ENCODE assay signal across 9 cellular contexts in the genomic region with DNA sequence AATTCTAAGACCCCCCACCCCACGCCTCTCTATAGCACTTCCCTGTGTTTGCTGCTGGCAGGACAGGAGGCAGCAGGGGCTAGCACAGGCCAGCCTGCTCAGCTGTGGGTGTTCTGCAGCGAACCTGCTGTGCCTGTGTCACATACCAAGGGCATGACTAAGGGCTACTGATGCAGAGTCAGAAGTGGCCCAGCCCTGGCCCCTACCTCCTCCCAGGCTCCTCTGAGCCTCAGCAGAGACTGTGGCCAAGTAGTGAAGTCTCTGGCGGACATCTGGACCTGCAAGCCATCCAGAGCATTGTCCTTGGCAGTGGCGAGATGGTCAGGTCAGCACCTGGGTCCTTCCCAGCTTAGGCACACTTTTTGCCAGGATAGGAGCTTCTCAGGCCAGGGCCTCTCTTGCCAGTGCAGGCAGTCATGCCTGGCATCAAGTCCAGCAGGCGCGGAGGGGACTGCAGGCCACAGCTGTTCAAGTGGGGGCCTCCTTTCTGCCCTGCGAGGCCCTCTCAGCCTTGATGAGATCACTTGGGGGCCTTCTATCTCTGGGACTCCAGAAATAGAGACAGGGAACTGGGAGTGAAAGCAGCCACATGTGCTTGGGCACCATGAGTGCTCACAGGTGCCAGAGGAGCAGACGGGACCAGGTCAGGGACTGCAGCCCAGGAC.
DNase-seq lines count a peak whose midpoint lies in the region; ATAC-seq and TF ChIP-seq lines count a peak whose summit lies in the region.
"Had no signal": no experiment of that assay in that cellular context is flagged by ENCODE, and none has a peak within 500 bp of the region (broad histone marks: within the 10 kb centered on the region; RNA-seq: fewer than 3 reads in every experiment).

No MANE protein-coding gene starts in this region.

- DNase-seq in EL (peak; percentile 80), NB4 (ENCODE audit: low read depth) (peak; percentile 68), epithelial cell of prostate (ENCODE audit: low read depth, low spot score) (peak; percentile 33), myocyte (ENCODE audit: low read depth) (peak; percentile 33), activated T-cell treated with anti-CD3 and anti-CD28 coated beads for 4 hours (no peak)
- no peak for DNase-seq in activated T-cell treated with anti-CD3 and anti-CD28 coated beads, Interleukin-2, amount 50 U/mL, for 1 hour
- DNase-seq: midbrain had no signal

- H3K4me3 ChIP-seq in NB4 (ENCODE audit: low read depth, low read length), result no peak overlapping the region

- TF ChIP-seq CTCF in NB4 (IDR thresholded peaks at IDR 0.05; ENCODE audit: low read depth, low read length), result no peak

- ATAC-seq in HG03460 (IDR thresholded peaks at IDR 0.05; ENCODE audit: unreplicated experiment) (no peak), HG02970 (IDR thresholded peaks at IDR 0.05; ENCODE audit: low FRiP score, unreplicated experiment) (no peak)

- TF ChIP-seq POLR2A in NB4 (IDR thresholded peaks at IDR 0.05; ENCODE audit: extremely low read depth, insufficient read length), result no peak

- H3K27ac ChIP-seq in epithelial cell of prostate, result no peak overlapping the region

Comparison
In these comparisons a context has a peak if more than half of its experiments do, and no peak if none do; other contexts are left out.
1. DNase-seq: peak in EL (single experiment), NB4 (single experiment), epithelial cell of prostate (single experiment) and myocyte (single experiment); none in activated T-cell treated with anti-CD3 and anti-CD28 coated beads, Interleukin-2, amount 50 U/mL, for 1 hour (single experiment) and activated T-cell treated with anti-CD3 and anti-CD28 coated beads for 4 hours (single experiment).